Comparison of ENCODE assay signal across 1 cellular context in the genomic region with DNA sequence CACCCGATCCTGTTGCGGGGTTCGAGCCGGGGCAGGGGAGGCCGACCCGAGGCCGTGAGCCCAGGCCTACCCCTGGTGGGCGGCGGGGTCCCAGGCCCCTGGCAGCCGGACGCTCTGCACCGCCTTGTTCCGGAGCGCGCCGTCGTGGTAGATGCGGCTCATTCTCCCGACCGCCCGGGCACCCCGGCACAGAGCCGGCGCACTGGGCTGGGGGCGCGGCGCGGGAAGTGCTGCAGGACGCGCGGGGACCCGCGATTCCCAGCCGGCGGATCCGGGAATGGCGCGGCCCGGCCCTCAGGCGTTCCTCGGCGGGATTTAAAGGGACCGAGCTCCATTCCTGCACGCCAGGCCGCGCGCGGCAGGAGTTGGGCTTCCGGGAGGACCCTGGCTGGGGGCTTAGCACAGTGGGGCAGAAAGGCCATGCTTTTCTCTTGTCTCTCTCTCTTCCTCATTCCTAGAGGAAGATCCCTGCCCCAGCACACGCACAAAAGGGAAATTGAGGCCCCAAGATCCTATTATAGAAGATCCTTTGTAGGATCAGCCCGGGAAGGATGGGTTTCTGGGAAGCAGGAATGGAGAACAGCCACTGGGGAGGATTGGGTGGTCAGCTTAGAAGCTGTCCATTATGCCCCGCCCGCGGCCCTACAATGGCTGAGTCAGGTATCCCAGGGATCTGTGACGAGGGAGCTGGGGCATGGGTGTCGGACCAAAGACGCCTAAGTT.
TF ChIP-seq lines count a peak whose summit lies in the region.

Gene ARPIN (minus strand): TSS at position 279 of the 723 bp plus-strand sequence. CDS start 117 bp downstream, at position 162.

TF ChIP-seq in HepG2, 621 proteins besides CTCF, POLR2A, EP300 and RAD21 (continued from another document and continues in another):
- TF ChIP-seq, protein P1, sequence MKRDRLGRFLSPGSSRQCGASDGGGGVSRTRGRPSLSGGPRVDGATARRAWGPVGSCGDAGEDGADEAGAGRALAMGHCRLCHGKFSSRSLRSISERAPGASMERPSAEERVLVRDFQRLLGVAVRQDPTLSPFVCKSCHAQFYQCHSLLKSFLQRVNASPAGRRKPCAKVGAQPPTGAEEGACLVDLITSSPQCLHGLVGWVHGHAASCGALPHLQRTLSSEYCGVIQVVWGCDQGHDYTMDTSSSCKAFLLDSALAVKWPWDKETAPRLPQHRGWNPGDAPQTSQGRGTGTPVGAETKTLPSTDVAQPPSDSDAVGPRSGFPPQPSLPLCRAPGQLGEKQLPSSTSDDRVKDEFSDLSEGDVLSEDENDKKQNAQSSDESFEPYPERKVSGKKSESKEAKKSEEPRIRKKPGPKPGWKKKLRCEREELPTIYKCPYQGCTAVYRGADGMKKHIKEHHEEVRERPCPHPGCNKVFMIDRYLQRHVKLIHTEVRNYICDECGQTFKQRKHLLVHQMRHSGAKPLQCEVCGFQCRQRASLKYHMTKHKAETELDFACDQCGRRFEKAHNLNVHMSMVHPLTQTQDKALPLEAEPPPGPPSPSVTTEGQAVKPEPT (CRISPR knock-in tag; IDR thresholded peaks at IDR 0.05; ENCODE audit: low read depth), result no peak
- TF ChIP-seq KDM5B (CRISPR knock-in tag; IDR thresholded peaks at IDR 0.05; ENCODE audit: borderline replicate concordance) (peak; percentile 84; the same call in 1 of the 2 replicates), ZNF501 (CRISPR knock-in tag; IDR thresholded peaks at IDR 0.05) (peak; percentile 48; the same call in 1 of the 2 replicates), ZNF44 (CRISPR knock-in tag; IDR thresholded peaks at IDR 0.05) (no peak), ZFP36L1 (CRISPR knock-in tag; IDR thresholded peaks at IDR 0.05) (no peak), CREB1 (IDR thresholded peaks at IDR 0.05) (no peak), CREB1 (CRISPR knock-in tag; IDR thresholded peaks at IDR 0.05) (no peak), ETV5 (CRISPR knock-in tag; IDR thresholded peaks at IDR 0.05; ENCODE audit: borderline replicate concordance) (no peak; the same call in 1 of the 2 replicates), KDM1A (CRISPR knock-in tag; IDR thresholded peaks at IDR 0.05) (no peak), ZBTB3 (CRISPR knock-in tag; IDR thresholded peaks at IDR 0.05; ENCODE audit: borderline replicate concordance, low read depth) (no peak), HOXA3 (CRISPR knock-in tag; IDR thresholded peaks at IDR 0.05) (no peak; the same call in 1 of the 2 replicates), HNRNPH1 (optimal IDR thresholded peaks at IDR 0.05; ENCODE audit: low read depth, low read length) (no peak), ZGPAT (CRISPR knock-in tag; IDR thresholded peaks at IDR 0.05) (peak; percentile 52; the same call in 1 of the 2 replicates), SMC3 (IDR thresholded peaks at IDR 0.05; ENCODE audit: low read length) (no peak), SYNCRIP (IDR thresholded peaks at IDR 0.05; ENCODE audit: insufficient read depth, low read depth, low read length) (no peak), CBX1 (IDR thresholded peaks at IDR 0.05; ENCODE audit: low read depth) (peak; percentile 38), ZNF687 (CRISPR knock-in tag; IDR thresholded peaks at IDR 0.05) (peak; percentile 78), CC2D1A (CRISPR knock-in tag; IDR thresholded peaks at IDR 0.05) (no peak), CAMTA2 (CRISPR knock-in tag; IDR thresholded peaks at IDR 0.05; ENCODE audit: borderline replicate concordance) (no peak), ELF1 (CRISPR knock-in tag; IDR thresholded peaks at IDR 0.05) (peak; percentile 35; the same call in 1 of the 2 replicates), ZNF264 (CRISPR knock-in tag; IDR thresholded peaks at IDR 0.05) (no peak), ZNF407 (CRISPR knock-in tag; IDR thresholded peaks at IDR 0.05; ENCODE audit: not compliant biosample characterization) (no peak), RCOR2 (CRISPR knock-in tag; IDR thresholded peaks at IDR 0.05) (no peak), HOXA7 (CRISPR knock-in tag; IDR thresholded peaks at IDR 0.05) (no peak), PRDM15 (CRISPR knock-in tag; IDR thresholded peaks at IDR 0.05) (peak; percentile 72; the same call in 1 of the 2 replicates), ZNF781 (CRISPR knock-in tag; IDR thresholded peaks at IDR 0.05; ENCODE audit: borderline replicate concordance, not compliant biosample characterization) (no peak), SMAD9 (CRISPR knock-in tag; IDR thresholded peaks at IDR 0.05) (no peak)
- TF ChIP-seq, protein P2, sequence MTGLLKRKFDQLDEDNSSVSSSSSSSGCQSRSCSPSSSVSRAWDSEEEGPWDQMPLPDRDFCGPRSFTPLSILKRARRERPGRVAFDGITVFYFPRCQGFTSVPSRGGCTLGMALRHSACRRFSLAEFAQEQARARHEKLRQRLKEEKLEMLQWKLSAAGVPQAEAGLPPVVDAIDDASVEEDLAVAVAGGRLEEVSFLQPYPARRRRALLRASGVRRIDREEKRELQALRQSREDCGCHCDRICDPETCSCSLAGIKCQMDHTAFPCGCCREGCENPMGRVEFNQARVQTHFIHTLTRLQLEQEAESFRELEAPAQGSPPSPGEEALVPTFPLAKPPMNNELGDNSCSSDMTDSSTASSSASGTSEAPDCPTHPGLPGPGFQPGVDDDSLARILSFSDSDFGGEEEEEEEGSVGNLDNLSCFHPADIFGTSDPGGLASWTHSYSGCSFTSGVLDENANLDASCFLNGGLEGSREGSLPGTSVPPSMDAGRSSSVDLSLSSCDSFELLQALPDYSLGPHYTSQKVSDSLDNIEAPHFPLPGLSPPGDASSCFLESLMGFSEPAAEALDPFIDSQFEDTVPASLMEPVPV (CRISPR knock-in tag; IDR thresholded peaks at IDR 0.05), result peak; percentile 65; the same call in 1 of the 2 replicates
- TF ChIP-seq, protein P3, sequence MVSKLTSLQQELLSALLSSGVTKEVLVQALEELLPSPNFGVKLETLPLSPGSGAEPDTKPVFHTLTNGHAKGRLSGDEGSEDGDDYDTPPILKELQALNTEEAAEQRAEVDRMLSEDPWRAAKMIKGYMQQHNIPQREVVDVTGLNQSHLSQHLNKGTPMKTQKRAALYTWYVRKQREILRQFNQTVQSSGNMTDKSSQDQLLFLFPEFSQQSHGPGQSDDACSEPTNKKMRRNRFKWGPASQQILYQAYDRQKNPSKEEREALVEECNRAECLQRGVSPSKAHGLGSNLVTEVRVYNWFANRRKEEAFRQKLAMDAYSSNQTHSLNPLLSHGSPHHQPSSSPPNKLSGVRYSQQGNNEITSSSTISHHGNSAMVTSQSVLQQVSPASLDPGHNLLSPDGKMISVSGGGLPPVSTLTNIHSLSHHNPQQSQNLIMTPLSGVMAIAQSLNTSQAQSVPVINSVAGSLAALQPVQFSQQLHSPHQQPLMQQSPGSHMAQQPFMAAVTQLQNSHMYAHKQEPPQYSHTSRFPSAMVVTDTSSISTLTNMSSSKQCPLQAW (CRISPR knock-in tag; IDR thresholded peaks at IDR 0.05), result no peak
